8 cellular contexts compared by ENCODE assay signal in the genomic region with DNA sequence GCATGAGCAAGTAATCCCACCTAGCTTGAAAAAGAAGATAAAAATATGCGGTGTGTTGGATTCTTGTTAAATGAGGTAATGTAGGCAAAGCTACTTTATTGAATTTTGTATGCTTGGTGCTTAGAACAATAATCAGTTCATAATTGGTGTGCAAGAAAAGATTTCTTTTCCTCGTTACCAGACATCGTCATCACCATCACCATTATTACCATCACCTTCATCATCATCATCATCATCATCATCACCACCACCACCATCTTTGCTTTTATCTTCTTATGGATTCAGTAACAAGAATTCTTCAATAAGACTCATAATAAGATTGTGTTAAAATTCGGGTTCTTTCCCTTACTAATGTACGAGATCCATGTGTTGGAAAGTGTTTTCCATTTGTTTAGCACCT.
"Had no signal": no experiment of that assay in that cellular context is flagged by ENCODE, and none has a peak within 500 bp of the region (broad histone marks: within the 10 kb centered on the region; RNA-seq: fewer than 3 reads in every experiment).

No MANE protein-coding gene starts in this region.

- DNase-seq: GDM1, GF-D8 had no signal

- H3K4me3 ChIP-seq: GM12878 had no signal

- FAIRE-seq: G401.6, GM12878, GM12891, GM12892, GM18507, GM19239 had no signal

- ATAC-seq: GM12878 had no signal
